Comparison of ENCODE assay signal across 8 cellular contexts in genomic region chr12:106227641-106228319, GRCh38. TPM values are rescaled to one million over a fixed set of nuclear protein-coding genes. Genes with fewer than 3 reads are reported as not detected.
DNase-seq lines count a peak whose midpoint lies in the region; ATAC-seq and TF ChIP-seq lines count a peak whose summit lies in the region.

No MANE protein-coding gene starts in this region.

- H3K79me2 ChIP-seq in OCI-LY1 (ENCODE audit: insufficient read depth, low read length), result no peaks in the 10 kb centered on the region

- H3K4me3 ChIP-seq in OCI-LY1 (ENCODE audit: low read depth, low read length, poor library complexity, severe bottlenecking) (no peak overlapping the region), right lobe of liver (no peak overlapping the region)

- 45% methylated on average over 7 of the region's 8 CpGs for WGBS in right lobe of liver (ENCODE audit: insufficient coverage, low coverage, low lambda C conversion rate, missing lambda C conversion rate)

- H2AFZ ChIP-seq in OCI-LY1 (ENCODE audit: low read length), result no peak overlapping the region

- no peaks in the 10 kb centered on the region for H3K9me2 ChIP-seq in OCI-LY1 (ENCODE audit: low read depth, low read length)

- ATAC-seq in right lobe of liver (peak in 3 of 4 donors; percentile 68 to 88 (median 79)), GM21737 (IDR thresholded peaks at IDR 0.05; ENCODE audit: unreplicated experiment) (no peak), GM19467 (IDR thresholded peaks at IDR 0.05; ENCODE audit: unreplicated experiment) (no peak)

- 0 out of 2 replicates have a peak overlapping the region, but pooled peaks have one; percentile 19 for H3K4me2 ChIP-seq in OCI-LY1 (ENCODE audit: low read length)

- TF ChIP-seq CTCF in OCI-LY1 (IDR thresholded peaks at IDR 0.05; ENCODE audit: low read length) (no peak), right lobe of liver (IDR thresholded peaks at IDR 0.05) (no peak)

- H3K27me3 ChIP-seq in OCI-LY1 (ENCODE audit: insufficient read depth, low read length), result no peaks in the 10 kb centered on the region
- no peaks in the 10 kb centered on the region for H3K27me3 ChIP-seq in right lobe of liver

- H3K36me3 ChIP-seq in OCI-LY1 (ENCODE audit: insufficient read depth, low read length) (no peaks in the 10 kb centered on the region), right lobe of liver (no peaks in the 10 kb centered on the region)

- no peak for TF ChIP-seq POLR2A in right lobe of liver (IDR thresholded peaks at IDR 0.05)

- no peaks in the 10 kb centered on the region for H3F3A ChIP-seq in OCI-LY1 (ENCODE audit: insufficient read depth, low read length)

- H3K27ac ChIP-seq in OCI-LY1 (ENCODE audit: low read depth, low read length, poor library complexity, severe bottlenecking) (peak overlapping the region; percentile 23), right lobe of liver (no peak overlapping the region)

- H4K20me1 ChIP-seq in OCI-LY1 (ENCODE audit: insufficient read depth, low read length), result no peaks in the 10 kb centered on the region

- H3K9me3 ChIP-seq in OCI-LY1 (ENCODE audit: low read length), result no peaks in the 10 kb centered on the region
- no peaks in the 10 kb centered on the region for H3K9me3 ChIP-seq in right lobe of liver

- peak; percentile 19 for DNase-seq in A172 (ENCODE audit: low spot score)
- DNase-seq in activated naive CD4-positive, alpha-beta T cell treated with Interleukin-2 at 50 U/mL for 16 hours, result peak; percentile 51
- DNase-seq in right lobe of liver, result peak in 2 of 3 donors; percentile 68 to 70
- no peak for DNase-seq in mesenteric fat pad (ENCODE audit: low spot score)
- no peak for DNase-seq in dermis blood vessel endothelial cell

- intact Hi-C loops in right lobe of liver (cut with DNase I), result no loop called here

- no peak overlapping the region for H3K9ac ChIP-seq in OCI-LY1 (ENCODE audit: low read length)

- H3K4me1 ChIP-seq in OCI-LY1 (ENCODE audit: insufficient read depth, low read length, severe bottlenecking), result peaks cover 14% of the 10 kb centered on the region
- H3K4me1 ChIP-seq in right lobe of liver, result peaks cover 0 to 8% (median 0%) of the 10 kb centered on the region in 4 donors

RNA-seq across cellular contexts. Expression of gene CKAP4, which starts 20.0 kb away (rescaled TPM):
- 112 and 133 TPM in 2 replicates for total RNA-seq in A172 (2014; rRNA removed; shearing (Covaris generic))
- 10 to 100 TPM; 16.8 to 43.7 (median 28.3) TPM for total RNA-seq in right lobe of liver
- total RNA-seq in mesenteric fat pad, result 46.0 TPM
- total RNA-seq in dermis blood vessel endothelial cell, result 72.7 and 111 TPM in 2 replicates

Comparison
In these comparisons a context has a peak if more than half of its experiments do, and no peak if none do; other contexts are left out.
1. DNase-seq: peak in A172 (single experiment), activated naive CD4-positive, alpha-beta T cell treated with Interleukin-2 at 50 U/mL for 16 hours (single experiment) and right lobe of liver (2 of 3); none in mesenteric fat pad (single experiment) and dermis blood vessel endothelial cell (single experiment).
2. ATAC-seq: peak in right lobe of liver (3 of 4); none in GM21737 (single experiment) and GM19467 (single experiment).